Comparison of ENCODE assay signal across 9 cellular contexts in genomic region chr19:17245535-17245984, GRCh38. TPM values are rescaled to one million over a fixed set of nuclear protein-coding genes. Genes with fewer than 3 reads are reported as not detected.
DNase-seq lines count a peak whose midpoint lies in the region; ATAC-seq, FAIRE-seq and TF ChIP-seq lines count a peak whose summit lies in the region.
"Had no signal": no experiment of that assay in that cellular context is flagged by ENCODE, and none has a peak within 500 bp of the region (broad histone marks: within the 10 kb centered on the region; RNA-seq: fewer than 3 reads in every experiment).

TSS of gene NR2F6 (minus strand) at chr19:17245919. CDS start at chr19:17245220, 699 bp downstream.

- peak within 1 kb of the TSS; percentile 77 for H3K4me3 ChIP-seq in RWPE2 (ENCODE audit: severe bottlenecking)
- peak within 1 kb of the TSS; percentile 76 to 97 (median 90) for H3K4me3 ChIP-seq in esophagus muscularis mucosa
- H3K4me3 ChIP-seq in neural cell (ENCODE audit: low read length) = peak within 1 kb of the TSS; percentile 73

- TF ChIP-seq RAD21 in neural cell (conservative IDR thresholded peaks at IDR 0.05) = no peak

- 0% methylated on average over 3 of the region's 72 CpGs for WGBS in esophagus muscularis mucosa

- H3K9me3 ChIP-seq in RWPE2 (ENCODE audit: severe bottlenecking) (no peaks in the 10 kb centered on the region), esophagus muscularis mucosa (no peaks in the 10 kb centered on the region), neural cell (ENCODE audit: low read length) (no peaks in the 10 kb centered on the region)

- peak within 1 kb of the TSS; percentile 89 for H3K9ac ChIP-seq in neural cell (ENCODE audit: low read length)

- peak within 1 kb of the TSS; percentile 52 for H3K27ac Mint-ChIP-seq in T-helper 1 cell treated with Interleukin-12 subunit alpha and Interleukin-12 subunit beta and Interleukin-4 antibody, amounts not matched to agents 30 μg/mL and 1 μg/mL, for 36 hours

- no peaks in the 10 kb centered on the region for H4K20me1 ChIP-seq in neural cell (ENCODE audit: insufficient read depth)

- DNase-seq in T-helper 1 cell (no peak), RWPE2 (ENCODE audit: low spot score) (no peak), esophagus muscularis mucosa (ENCODE audit: extremely low spot score) (no peak), SW480 (ENCODE audit: low spot score) (no peak), COLO668 (lab: John Stamatoyannopoulos, UW; ENCODE audit: unreplicated experiment) (no peak), RCC 7860 (ENCODE audit: low spot score) (no peak)

- TF ChIP-seq POLR2A in esophagus muscularis mucosa (IDR thresholded peaks at IDR 0.05; ENCODE audit: low read depth) = no peak

- FAIRE-seq in RCC 7860 (lab: Jason Lieb, UNC) = no peak
- FAIRE-seq: endometrium had no signal

- peaks cover 42% of the 10 kb centered on the region for H3K4me1 ChIP-seq in RWPE2 (ENCODE audit: insufficient read depth, poor library complexity, severe bottlenecking)
- peaks cover 37 to 62% (median 51%) of the 10 kb centered on the region in 4 donors for H3K4me1 ChIP-seq in esophagus muscularis mucosa

- TF ChIP-seq EP300 in esophagus muscularis mucosa (IDR thresholded peaks at IDR 0.05) (no peak), neural cell (conservative IDR thresholded peaks at IDR 0.05; ENCODE audit: poor library complexity, severe bottlenecking) (no peak)

- no peaks in the 10 kb centered on the region for H3F3A ChIP-seq in neural cell (ENCODE audit: insufficient read depth, low read length, poor library complexity, severe bottlenecking)

- TF ChIP-seq CTCF in RWPE2 (IDR thresholded peaks at IDR 0.05; ENCODE audit: poor library complexity, severe bottlenecking) (no peak), esophagus muscularis mucosa (IDR thresholded peaks at IDR 0.05) (no peak), neural cell (IDR thresholded peaks at IDR 0.05; ENCODE audit: poor library complexity, severe bottlenecking) (no peak)

- no peaks in the 10 kb centered on the region for H3K27me3 ChIP-seq in RWPE2 (ENCODE audit: insufficient read depth, poor library complexity, severe bottlenecking)
- H3K27me3 ChIP-seq in esophagus muscularis mucosa = no peaks in the 10 kb centered on the region
- no peaks in the 10 kb centered on the region for H3K27me3 ChIP-seq in neural cell (ENCODE audit: insufficient read depth, low read depth, low read length)

- peak within 1 kb of the TSS; percentile 62 for H2AFZ ChIP-seq in neural cell (ENCODE audit: low read depth, low read length)

- peak within 1 kb of the TSS; percentile 68 for H3K4me2 ChIP-seq in neural cell (ENCODE audit: low read length)

- H3K27ac ChIP-seq in RWPE2 (ENCODE audit: poor library complexity, severe bottlenecking) (peak within 1 kb of the TSS; percentile 84), esophagus muscularis mucosa (replicated peaks in 1 of 4) (peak within 1 kb of the TSS; percentile 85 to 90 (median 87)), neural cell (ENCODE audit: low read length) (peak within 1 kb of the TSS; percentile 64)

- H3K9me3 Mint-ChIP-seq in T-helper 1 cell treated with Interleukin-12 subunit alpha and Interleukin-12 subunit beta and Interleukin-4 antibody, amounts not matched to agents 30 μg/mL and 1 μg/mL, for 36 hours = no peaks in the 10 kb centered on the region

- intact Hi-C loops in esophagus muscularis mucosa (cut with DNase I) = no loop called here

- peaks cover 8% of the 10 kb centered on the region for H3K27me3 Mint-ChIP-seq in T-helper 1 cell treated with Interleukin-12 subunit alpha and Interleukin-12 subunit beta and Interleukin-4 antibody, amounts not matched to agents 30 μg/mL and 1 μg/mL, for 36 hours (ENCODE audit: low read depth)

- no peaks in the 10 kb centered on the region for H3K36me3 Mint-ChIP-seq in T-helper 1 cell treated with Interleukin-12 subunit alpha and Interleukin-12 subunit beta and Interleukin-4 antibody, amounts not matched to agents 30 μg/mL and 1 μg/mL, for 36 hours (ENCODE audit: low read depth)

- ATAC-seq in RWPE2 (ENCODE audit: low read depth) = no peak

- no peaks in the 10 kb centered on the region for H3K9me2 ChIP-seq in neural cell (ENCODE audit: insufficient read depth, low read length)

- H3K4me3 Mint-ChIP-seq in T-helper 1 cell treated with Interleukin-12 subunit alpha and Interleukin-12 subunit beta and Interleukin-4 antibody, amounts not matched to agents 30 μg/mL and 1 μg/mL, for 36 hours = peak within 1 kb of the TSS; percentile 86

- peaks cover 6% of the 10 kb centered on the region for H3K4me1 Mint-ChIP-seq in T-helper 1 cell treated with Interleukin-12 subunit alpha and Interleukin-12 subunit beta and Interleukin-4 antibody, amounts not matched to agents 30 μg/mL and 1 μg/mL, for 36 hours (ENCODE audit: low read depth)

- H3K36me3 ChIP-seq in RWPE2 (ENCODE audit: low read depth) (peaks cover 11% of the 10 kb centered on the region), esophagus muscularis mucosa (peaks cover 0 to 7% (median 3%) of the 10 kb centered on the region in 4 donors), neural cell (ENCODE audit: insufficient read depth, low read length) (no peaks in the 10 kb centered on the region)

- H3K79me2 ChIP-seq in neural cell (replicated peaks; ENCODE audit: insufficient read depth, low read length) = peaks cover 13% of the 10 kb centered on the region

TF ChIP-seq in neural cell, 6 proteins besides CTCF, POLR2A, EP300 and RAD21:
- no peak for TF ChIP-seq REST (IDR thresholded peaks at IDR 0.05; ENCODE audit: borderline replicate concordance)
- no peak for TF ChIP-seq EZH2 (IDR thresholded peaks at IDR 0.05; ENCODE audit: borderline replicate concordance, insufficient read depth, low read length, poor library complexity, severe bottlenecking)
- TF ChIP-seq POLR2AphosphoS5 (IDR thresholded peaks at IDR 0.05) = no peak
- no peak for TF ChIP-seq MXI1 (conservative IDR thresholded peaks at IDR 0.05; ENCODE audit: poor library complexity, severe bottlenecking)
- no peak for TF ChIP-seq TAF1 (IDR thresholded peaks at IDR 0.05; ENCODE audit: low read depth)
- TF ChIP-seq SMC3 (conservative IDR thresholded peaks at IDR 0.05; ENCODE audit: poor library complexity) = no peak

RNA-seq across cellular contexts. Expression of gene NR2F6, which starts in this region (rescaled TPM):
- total RNA-seq in esophagus muscularis mucosa = 10 to 100 TPM; 38.6 to 88.0 (median 61.2) TPM
- polyA plus RNA-seq in neural cell = 26.9 and 30.0 TPM in 2 replicates
- 24.0 and 29.7 TPM in 2 replicates for polyA minus RNA-seq in neural cell
